28 cellular contexts compared by ENCODE assay signal in genomic region chr10:35438718-35439117, GRCh38.
"Had no signal": no experiment of that assay in that cellular context is flagged by ENCODE, and none has a peak within 500 bp of the region (broad histone marks: within the 10 kb centered on the region; RNA-seq: fewer than 3 reads in every experiment).

No MANE protein-coding gene starts in this region.

- H3K4me2 ChIP-seq: neural progenitor cell had no signal

- H3K9me3 ChIP-seq: thyroid gland had no signal

- DNase-seq: natural killer cell; occipital lobe; ovary; posterior cingulate gyrus; psoas muscle; right cardiac atrium; right lobe of liver; sigmoid colon; small intestine; stimulated activated CD4-positive, alpha-beta T cell treated with anti-CD3 and anti-CD28 coated beads, Interleukin-15, amount 100 ng/mL, for 24 hours; stimulated activated CD4-positive, alpha-beta T cell treated with anti-CD3 and anti-CD28 coated beads, Interleukin-2, amount 100 ng/mL, for 24 hours; stimulated activated CD4-positive, alpha-beta T cell treated with anti-CD3 and anti-CD28 coated beads, Interleukin-2, amount 100 ng/mL, for 48 hours; stimulated activated CD4-positive, alpha-beta T cell treated with anti-CD3 and anti-CD28 coated beads, Interleukin-4, amount 100 ng/mL, for 24 hours; stimulated activated naive B cell treated with anti-CD40 and anti-IgM and Interleukin-4, amounts not matched to agents 10 μg/mL and 1 μg/mL and 100 μg/mL, for 72 hours; stimulated activated naive CD4-positive, alpha-beta T cell treated with Interleukin-2 at 50 U/mL for 16 hours; stomach; thyroid gland; trophoblast cell; upper lobe of right lung; uterus had no signal

- H3K4me3 Mint-ChIP-seq: natural killer cell; nephron; neural progenitor cell; stimulated activated effector memory CD8-positive, alpha-beta T cell treated with anti-CD3 and anti-CD28 coated beads, Interleukin-12 subunit alpha, Interleukin-12 subunit beta, amount 100 ng/mL, for 72 hours; stimulated activated naive B cell treated with anti-CD40 and anti-IgM and Interleukin-4, amounts not matched to agents 10 μg/mL and 1 μg/mL and 100 μg/mL, for 72 hours; stimulated activated naive CD8-positive, alpha-beta T cell treated with anti-CD3 and anti-CD28 coated beads, Interleukin-15, Interleukin-2, amounts not matched to agents 100 ng/mL and 50 ng/mL, for 24 hours had no signal

- H3K27me3 Mint-ChIP-seq: progenitor cell of endocrine pancreas; stimulated activated naive B cell treated with anti-CD40 and anti-IgM and Interleukin-4, amounts not matched to agents 10 μg/mL and 1 μg/mL and 100 μg/mL, for 72 hours; stimulated activated naive CD8-positive, alpha-beta T cell treated with anti-CD3 and anti-CD28 coated beads, Interleukin-15, Interleukin-2, amounts not matched to agents 100 ng/mL and 50 ng/mL, for 24 hours had no signal

- FAIRE-seq: small intestine had no signal

- H3K36me3 ChIP-seq: neural progenitor cell, ovary, right lobe of liver, sigmoid colon, stomach, thoracic aorta, thyroid gland, upper lobe of right lung, uterus had no signal

- H3K4me1 ChIP-seq: parathyroid adenoma, right lobe of liver, thyroid gland, upper lobe of right lung, uterus had no signal

- H3K27ac Mint-ChIP-seq: natural killer cell; nephron; neural progenitor cell; progenitor cell of endocrine pancreas; stimulated activated effector memory CD8-positive, alpha-beta T cell treated with anti-CD3 and anti-CD28 coated beads, Interleukin-12 subunit alpha, Interleukin-12 subunit beta, amount 100 ng/mL, for 72 hours; stimulated activated naive B cell treated with anti-CD40 and anti-IgM and Interleukin-4, amounts not matched to agents 10 μg/mL and 1 μg/mL and 100 μg/mL, for 72 hours; stimulated activated naive CD8-positive, alpha-beta T cell treated with anti-CD3 and anti-CD28 coated beads, Interleukin-15, Interleukin-2, amounts not matched to agents 100 ng/mL and 50 ng/mL, for 24 hours had no signal

- H3K27me3 ChIP-seq: neural progenitor cell, ovary, right lobe of liver, sigmoid colon, stomach, thyroid gland, tibial nerve, upper lobe of right lung, uterus had no signal

- ATAC-seq: natural killer cell; psoas muscle; right cardiac atrium; right lobe of liver; stimulated activated effector memory CD8-positive, alpha-beta T cell treated with anti-CD3 and anti-CD28 coated beads, Interleukin-12 subunit alpha, Interleukin-12 subunit beta, amount 100 ng/mL, for 72 hours; stimulated activated naive B cell treated with anti-CD40 and anti-IgM and Interleukin-4, amounts not matched to agents 10 μg/mL and 1 μg/mL and 100 μg/mL, for 72 hours; upper lobe of right lung had no signal

- H3K27ac ChIP-seq: neural progenitor cell, ovary, parathyroid adenoma, psoas muscle, right lobe of liver, stomach, thoracic aorta, thyroid gland, tibial nerve, upper lobe of right lung, uterus had no signal

- H3K4me3 ChIP-seq: neural progenitor cell, ovary, psoas muscle, right lobe of liver, sigmoid colon, stomach, thoracic aorta, thyroid gland, tibial nerve, upper lobe of right lung, uterus had no signal

- H3K9ac ChIP-seq: neural progenitor cell, parathyroid adenoma had no signal

- H2AFZ ChIP-seq: neural progenitor cell, parathyroid adenoma had no signal
